Comparison of ENCODE assay signal across 1 cellular context in the genomic region with DNA sequence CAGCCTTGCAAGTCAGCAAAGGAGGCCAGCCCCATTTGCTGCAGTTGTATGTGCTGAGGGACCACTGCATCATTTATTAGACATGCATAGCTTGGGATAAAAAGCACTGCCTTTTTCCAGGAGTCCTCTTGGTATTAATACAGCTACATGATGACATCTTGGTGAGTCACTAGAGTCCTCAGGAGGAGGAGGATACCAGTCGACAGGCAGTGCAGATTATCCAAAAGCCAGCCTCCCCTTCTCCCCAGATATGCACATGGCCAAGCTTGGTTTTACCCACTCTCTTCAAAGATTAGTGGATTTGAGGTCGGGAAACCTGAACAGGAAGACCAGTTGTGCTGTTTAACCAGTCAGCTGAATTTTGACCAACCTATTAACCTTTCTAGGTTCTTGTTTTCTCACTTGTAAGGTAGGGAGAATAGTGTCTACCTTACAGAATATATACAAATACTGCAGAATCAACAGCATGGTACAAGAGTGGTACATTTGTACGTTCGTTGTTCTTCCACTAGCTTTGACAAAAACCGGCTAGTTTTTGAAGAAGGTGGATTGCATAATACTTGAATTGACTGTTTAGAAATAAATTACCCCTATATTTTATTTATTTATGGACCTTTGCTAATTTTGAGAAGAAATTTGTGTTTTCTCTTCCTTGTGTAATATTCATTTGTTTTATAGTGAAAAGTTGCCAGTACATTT.
TF ChIP-seq lines count a peak whose summit lies in the region.

No MANE protein-coding gene starts in this region.

TF ChIP-seq in SK-N-SH, 30 proteins besides CTCF, POLR2A, EP300 and RAD21 (continued from another document):
- TF ChIP-seq PBX3 (IDR thresholded peaks at IDR 0.05) (peak; percentile 29; the same call in 1 of the 2 replicates), JUND (IDR thresholded peaks at IDR 0.05) (peak; percentile 51), TCF12 (IDR thresholded peaks at IDR 0.05) (peak; percentile 45; the same call in 1 of the 2 replicates)
- TF ChIP-seq, protein P1, sequence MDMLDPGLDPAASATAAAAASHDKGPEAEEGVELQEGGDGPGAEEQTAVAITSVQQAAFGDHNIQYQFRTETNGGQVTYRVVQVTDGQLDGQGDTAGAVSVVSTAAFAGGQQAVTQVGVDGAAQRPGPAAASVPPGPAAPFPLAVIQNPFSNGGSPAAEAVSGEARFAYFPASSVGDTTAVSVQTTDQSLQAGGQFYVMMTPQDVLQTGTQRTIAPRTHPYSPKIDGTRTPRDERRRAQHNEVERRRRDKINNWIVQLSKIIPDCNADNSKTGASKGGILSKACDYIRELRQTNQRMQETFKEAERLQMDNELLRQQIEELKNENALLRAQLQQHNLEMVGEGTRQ (IDR thresholded peaks at IDR 0.05; ENCODE audit: borderline replicate concordance, low read depth, low read length), result no peak
